Comparison of ENCODE assay signal across 8 cellular contexts in the genomic region with DNA sequence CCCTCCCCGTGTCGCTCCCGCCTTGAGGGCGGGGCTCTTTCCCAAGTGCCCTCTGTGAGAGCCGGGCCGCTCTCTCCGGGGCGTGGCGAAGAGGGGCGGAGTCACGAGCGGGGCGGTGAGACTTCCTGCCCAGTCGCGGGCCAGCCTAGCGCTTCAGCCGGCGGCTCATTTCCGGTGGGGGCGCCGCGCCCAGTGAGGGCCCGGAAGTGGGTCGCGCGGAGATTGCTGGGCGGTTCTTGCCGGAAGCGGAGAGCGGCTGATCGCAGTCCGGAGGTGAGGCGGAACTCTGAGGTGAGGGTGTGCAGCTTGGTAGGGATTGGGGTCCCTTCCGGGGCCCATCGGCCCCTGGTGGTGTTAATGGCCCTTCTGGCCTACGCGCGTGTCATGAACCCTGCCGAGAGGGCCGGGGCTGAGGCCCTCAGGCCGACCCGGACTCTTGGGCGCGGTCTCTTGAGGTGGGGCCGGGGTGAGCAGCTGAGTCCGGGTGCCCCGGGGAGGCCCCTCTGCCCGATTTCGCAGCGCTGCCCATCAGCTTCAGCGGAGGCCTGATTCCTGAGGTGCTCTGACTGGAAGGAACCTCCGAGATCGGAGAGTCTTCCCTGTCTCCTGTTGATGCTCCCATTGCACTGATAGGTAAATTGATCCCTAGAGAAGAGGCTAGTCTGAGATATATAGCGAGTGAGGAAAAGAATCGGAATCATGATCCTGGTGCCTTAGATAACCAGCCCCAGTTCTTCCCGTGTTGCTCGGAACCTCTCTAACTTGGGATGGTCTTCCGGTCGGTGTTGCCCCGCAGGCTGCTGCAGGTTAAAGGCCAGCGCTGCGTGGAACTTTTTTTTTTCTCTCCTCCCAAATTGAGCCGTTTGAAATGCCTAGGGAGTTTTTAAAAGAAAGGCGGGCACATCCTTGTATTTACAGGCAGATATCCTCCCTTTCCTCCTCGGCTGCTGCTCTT. TPM values are rescaled to one million over a fixed set of nuclear protein-coding genes. Genes with fewer than 3 reads are reported as not detected.
DNase-seq lines count a peak whose midpoint lies in the region; ATAC-seq and TF ChIP-seq lines count a peak whose summit lies in the region.

Gene CAP1 (plus strand): TSS at position 219 of the 955 bp plus-strand sequence. CDS start 18,618 bp downstream, outside the sequence.

- TF ChIP-seq CTCF in DND-41 (IDR thresholded peaks at IDR 0.05; ENCODE audit: borderline replicate concordance, extremely low read depth, low read length, poor library complexity, severe bottlenecking) (no peak), RWPE1 (conservative IDR thresholded peaks at IDR 0.05; ENCODE audit: low read depth) (no peak)

- H3K9me3 Mint-ChIP-seq in activated T-helper 17 cell treated with anti-CD3 and anti-CD28 coated beads, Interleukin-2, amount 50 U/mL, for 72 hours = no peaks in the 10 kb centered on the region
- peaks cover 0 to 2% (median 0%) of the 10 kb centered on the region in 11 donors for H3K9me3 Mint-ChIP-seq in naive thymus-derived CD4-positive, alpha-beta T cell

- peaks cover 15% of the 10 kb centered on the region for H3K36me3 ChIP-seq in DND-41 (ENCODE audit: insufficient read depth, low read length)
- H3K36me3 ChIP-seq in GM23248 (ENCODE audit: low read depth) = no peaks in the 10 kb centered on the region
- H3K36me3 ChIP-seq in naive thymus-derived CD4-positive, alpha-beta T cell (ENCODE audit: control insufficient read depth in 2 of 3, insufficient read depth in 3 of 3, low read length in 3 of 3) = peaks cover 0 to 8% (median under 1%) of the 10 kb centered on the region in 3 experiments

- peaks cover 61% of the 10 kb centered on the region for H3K79me2 ChIP-seq in DND-41 (ENCODE audit: insufficient read depth, low read length)
- H3K79me2 ChIP-seq in GM23248 (ENCODE audit: insufficient read depth) = peaks cover 53% of the 10 kb centered on the region

- H3F3A ChIP-seq in GM23248 (ENCODE audit: insufficient read depth) = peaks cover 51% of the 10 kb centered on the region

- peak within 1 kb of the TSS; percentile 96 for H3K27ac ChIP-seq in DND-41 (ENCODE audit: low read length)
- peak within 1 kb of the TSS; percentile 95 for H3K27ac ChIP-seq in GM23248
- H3K27ac ChIP-seq in RWPE1 = peak within 1 kb of the TSS; percentile 99
- H3K27ac ChIP-seq in naive thymus-derived CD4-positive, alpha-beta T cell (ENCODE audit: low read depth, low read length) = peak within 1 kb of the TSS; percentile 91

- ATAC-seq in DND-41 (ENCODE audit: insufficient read depth, low read depth) = peak; percentile 93
- ATAC-seq in activated T-helper 17 cell treated with anti-CD3 and anti-CD28 coated beads, Interleukin-2, amount 50 U/mL, for 72 hours (replicated peaks) = peak; percentile 90
- ATAC-seq in naive thymus-derived CD4-positive, alpha-beta T cell = peak; percentile 97

- peak within 1 kb of the TSS; percentile 84 for H3K27ac Mint-ChIP-seq in activated T-helper 17 cell treated with anti-CD3 and anti-CD28 coated beads, Interleukin-2, amount 50 U/mL, for 72 hours
- peak within 1 kb of the TSS; percentile 85 to 99 (median 97) for H3K27ac Mint-ChIP-seq in naive thymus-derived CD4-positive, alpha-beta T cell

- H3K27me3 ChIP-seq in DND-41 (ENCODE audit: insufficient read depth, low read length, poor library complexity) (no peaks in the 10 kb centered on the region), GM23248 (replicated peaks; ENCODE audit: insufficient read depth) (no peaks in the 10 kb centered on the region)
- H3K27me3 ChIP-seq in naive thymus-derived CD4-positive, alpha-beta T cell (ENCODE audit: control insufficient read depth in 2 of 2, insufficient read depth in 2 of 2, low read length in 2 of 2) = no peaks in the 10 kb centered on the region

- H4K20me1 ChIP-seq in DND-41 (ENCODE audit: insufficient read depth, low read length) (peaks cover 23% of the 10 kb centered on the region; the same call in 1 of the 2 replicates), GM23248 (ENCODE audit: insufficient read depth) (peaks cover 14% of the 10 kb centered on the region; the same call in 1 of the 2 replicates)

- peaks cover 64% of the 10 kb centered on the region for H3K36me3 Mint-ChIP-seq in activated T-helper 17 cell treated with anti-CD3 and anti-CD28 coated beads, Interleukin-2, amount 50 U/mL, for 72 hours (ENCODE audit: low read depth)
- H3K36me3 Mint-ChIP-seq in naive thymus-derived CD4-positive, alpha-beta T cell = peaks cover 11 to 48% (median 25%) of the 10 kb centered on the region in 5 donors

- POLR2A ChIA-PET in RWPE1 (lab: Yijun Ruan, JAX; ENCODE audit: low non-redundant PET) = interaction anchor here (0.6 kb wide), 1 partner anchor 59 kb away, joined by 3 read pairs; no protein-coding TSS in a partner anchor
- POLR2A ChIA-PET in naive thymus-derived CD4-positive, alpha-beta T cell (lab: Charles Lee) = interaction anchor here (0.6 to 17.8 kb wide), 10 partner anchors 10 to 409 kb away, joined by 3 to 306 read pairs (median 6); partner anchors contain the start of genes ZFP69B and ZMPSTE24

- H3K4me3 Mint-ChIP-seq in activated T-helper 17 cell treated with anti-CD3 and anti-CD28 coated beads, Interleukin-2, amount 50 U/mL, for 72 hours = peak within 1 kb of the TSS; percentile 87
- H3K4me3 Mint-ChIP-seq in naive thymus-derived CD4-positive, alpha-beta T cell = peak within 1 kb of the TSS; percentile 90 to 99 (median 98)

- H3K9me3 ChIP-seq in DND-41 (ENCODE audit: insufficient read depth, low read length, severe bottlenecking) (no peaks in the 10 kb centered on the region), GM23248 (ENCODE audit: low read depth) (no peaks in the 10 kb centered on the region)
- H3K9me3 ChIP-seq in naive thymus-derived CD4-positive, alpha-beta T cell (ENCODE audit: control insufficient read depth in 2 of 3, low read length in 3 of 3) = no peaks in the 10 kb centered on the region

- intact Hi-C loops in naive thymus-derived CD4-positive, alpha-beta T cell (cut with micrococcal nuclease) = loop anchor here (1.0 to 5.0 kb wide), 13 partner anchors 9 to 937 kb away; partner anchors contain the start of genes NFYC (in 2 of the 2), RLF (in 2 of the 2), ZMPSTE24 (in 2 of the 2) and CITED4 (in 1 of the 2)

- H3K9ac ChIP-seq in DND-41 (ENCODE audit: low read depth, low read length) = peak within 1 kb of the TSS; percentile 97
- peak within 1 kb of the TSS; percentile 94 for H3K9ac ChIP-seq in GM23248

- H3K4me3 ChIP-seq in DND-41 (ENCODE audit: low read depth in 1 of 2, low read length in 2 of 2) = peak within 1 kb of the TSS; percentile 80 to 99
- peak within 1 kb of the TSS; percentile 99 for H3K4me3 ChIP-seq in GM23248
- H3K4me3 ChIP-seq in naive thymus-derived CD4-positive, alpha-beta T cell (ENCODE audit: low read length) = peak within 1 kb of the TSS; percentile 99

- WGBS in GM23248 (ENCODE audit: low coverage in 1 of 2, low lambda C conversion rate in 2 of 2, missing lambda C conversion rate in 2 of 2), 2 experiments = 0 to 1% methylated on average over 57 to 65 of the region's 65 CpGs

- H3K4me1 ChIP-seq in DND-41 (ENCODE audit: insufficient read depth, low read length) (peaks cover 41% of the 10 kb centered on the region), GM23248 (ENCODE audit: insufficient read depth) (peaks cover 61% of the 10 kb centered on the region)
- peaks cover 49 to 51% of the 10 kb centered on the region in 2 donors for H3K4me1 ChIP-seq in naive thymus-derived CD4-positive, alpha-beta T cell (ENCODE audit: control insufficient read depth in 2 of 2, insufficient read depth in 2 of 2, low read length in 2 of 2)

- peaks cover 30% of the 10 kb centered on the region for H3K4me1 Mint-ChIP-seq in activated T-helper 17 cell treated with anti-CD3 and anti-CD28 coated beads, Interleukin-2, amount 50 U/mL, for 72 hours
- peaks cover 54 to 82% (median 72%) of the 10 kb centered on the region in 7 donors for H3K4me1 Mint-ChIP-seq in naive thymus-derived CD4-positive, alpha-beta T cell

- DNase-seq in DND-41 = peak; percentile 100
- DNase-seq in GM23248 = peak; percentile 99
- DNase-seq in Kasumi-1 (lab: John Stamatoyannopoulos, UW) = peak; percentile 95
- DNase-seq in RWPE1 (ENCODE audit: low spot score) = peak; percentile 97
- peak; percentile 98 for DNase-seq in fibroblast of gingiva (ENCODE audit: low read depth)
- peak; percentile 99 to 100 (median 100) for DNase-seq in naive thymus-derived CD4-positive, alpha-beta T cell
- peak; percentile 97 to 99 (median 99) for DNase-seq in stimulated activated naive CD4-positive, alpha-beta T cell (lab: John Stamatoyannopoulos, UW)

- no peaks in the 10 kb centered on the region for H3K27me3 Mint-ChIP-seq in activated T-helper 17 cell treated with anti-CD3 and anti-CD28 coated beads, Interleukin-2, amount 50 U/mL, for 72 hours
- H3K27me3 Mint-ChIP-seq in naive thymus-derived CD4-positive, alpha-beta T cell = no peaks in the 10 kb centered on the region

- H2AFZ ChIP-seq in DND-41 (ENCODE audit: low read depth, low read length) = peak within 1 kb of the TSS; percentile 97
- peak within 1 kb of the TSS; percentile 86 for H2AFZ ChIP-seq in GM23248

- H3K9me2 ChIP-seq in GM23248 (ENCODE audit: insufficient read depth) = no peaks in the 10 kb centered on the region

- in situ Hi-C loops in GM23248 (cut with MboI) = no loop called here

- H3K4me2 ChIP-seq in DND-41 (ENCODE audit: insufficient read depth, low read length) (peak within 1 kb of the TSS; percentile 95), GM23248 (ENCODE audit: unreplicated experiment) (peak within 1 kb of the TSS; percentile 100)

- CTCF ChIA-PET in RWPE1 (lab: Yijun Ruan, JAX) = interaction anchor here (0.9 to 1.5 kb wide), 3 partner anchors 67 to 121 kb away, joined by 3 to 8 read pairs (median 4); no protein-coding TSS in a partner anchor
- CTCF ChIA-PET in naive thymus-derived CD4-positive, alpha-beta T cell (lab: Charles Lee) = interaction anchor here (0.7 to 1.7 kb wide), 5 partner anchors 10 to 143 kb away, joined by 3 to 5 read pairs (median 4); no protein-coding TSS in a partner anchor

RNA-seq across cellular contexts. Expression of gene CAP1, which starts in this region (rescaled TPM):
- total RNA-seq in GM23248 (2014; rRNA removed; shearing (Covaris generic)) = 496 and 560 TPM in 2 replicates
- polyA plus RNA-seq in GM23248 (2016; fragmentation: Nextera tagmentation; extraction: Ambion mirVana) = 576 and 593 TPM in 2 replicates
- 100 to 1,000 TPM; 405 to 687 TPM for total RNA-seq in activated T-helper 17 cell treated with anti-CD3 and anti-CD28 coated beads, Interleukin-2, amount 50 U/mL, for 72 hours
- total RNA-seq in naive thymus-derived CD4-positive, alpha-beta T cell = 100 to 1,000 TPM; 176 to 683 (median 282) TPM
- 100 to 1,000 TPM; 519 to 668 TPM for polyA plus RNA-seq in naive thymus-derived CD4-positive, alpha-beta T cell

Comparison
In these comparisons a context has a peak if more than half of its experiments do, and no peak if none do; other contexts are left out.
1. Peak in every context shown above with its lines: DNase-seq, ATAC-seq, H3K4me3 ChIP-seq and H3K27ac ChIP-seq.